ENCODE assay signal across 1 cellular context in genomic region chr17:59160203-59161025, GRCh38.
TF ChIP-seq lines count a peak whose summit lies in the region.

No MANE protein-coding gene starts in this region.

TF ChIP-seq in GM12878, 131 proteins besides CTCF, POLR2A, EP300 and RAD21:
- 0 out of 4 replicates have a peak, but pooled peaks of 1 of the 2 experiments have one; percentile 58 for TF ChIP-seq ETV6 (conservative IDR thresholded peaks at IDR 0.05 in 1 of 2, IDR thresholded peaks at IDR 0.05 in 1 of 2; ENCODE audit: borderline replicate concordance in 1 of 2, low read depth in 1 of 2)
- TF ChIP-seq RELB (IDR thresholded peaks at IDR 0.05; ENCODE audit: low read depth): 0 out of 2 replicates have a peak, but pooled peaks have one; percentile 13
- 0 out of 2 replicates have a peak, but pooled peaks have one; percentile 11 for TF ChIP-seq RBBP5 (conservative IDR thresholded peaks at IDR 0.05)
- peak; percentile 62; the same call in 1 of the 2 replicates for TF ChIP-seq RUNX3 (IDR thresholded peaks at IDR 0.05; ENCODE audit: low read length)
- TF ChIP-seq TARDBP (IDR thresholded peaks at IDR 0.05; ENCODE audit: borderline replicate concordance): no peak
- TF ChIP-seq TCF7 (IDR thresholded peaks at IDR 0.05; ENCODE audit: borderline replicate concordance): no peak
- peak; percentile 66; the same call in 1 of the 2 replicates for TF ChIP-seq MLLT1 (IDR thresholded peaks at IDR 0.05)
- TF ChIP-seq MTA3 (IDR thresholded peaks at IDR 0.05; ENCODE audit: borderline replicate concordance, low read length): 0 out of 2 replicates have a peak, but pooled peaks have one; percentile 41
